In the genomic region with DNA sequence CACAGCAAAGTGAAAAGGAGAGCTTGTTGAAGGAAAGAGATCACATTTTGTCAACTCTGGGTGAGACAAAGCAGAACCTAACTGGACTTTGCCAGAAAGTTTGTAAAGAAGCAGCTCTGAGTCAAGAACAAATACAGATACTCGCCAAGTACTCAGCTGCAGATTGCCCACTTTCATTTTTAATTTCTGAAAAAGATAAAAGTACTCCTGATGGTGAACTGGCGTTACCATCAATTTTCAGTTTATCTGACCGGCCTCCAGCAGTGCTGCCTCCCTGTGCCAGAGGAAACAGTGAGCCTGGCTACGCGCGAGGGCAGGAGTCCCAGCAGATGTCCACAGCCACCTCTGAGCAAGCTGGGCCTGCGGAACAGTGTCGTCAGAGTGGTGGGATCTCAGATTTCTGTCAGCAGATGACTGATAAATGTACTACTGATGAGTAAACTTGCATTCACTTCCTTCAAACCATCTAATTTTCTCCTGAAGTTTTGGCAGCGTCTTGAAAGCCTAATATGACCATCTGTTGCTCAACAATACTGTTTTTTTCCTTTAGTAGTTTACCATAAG, we compare ENCODE assay signal across 8 cellular contexts. TPM values are rescaled to one million over a fixed set of nuclear protein-coding genes. Genes with fewer than 3 reads are reported as not detected.
DNase-seq lines count a peak whose midpoint lies in the region; ATAC-seq and TF ChIP-seq lines count a peak whose summit lies in the region.

No MANE protein-coding gene starts in this region.

- H3K4me3 Mint-ChIP-seq in activated naive CD4-positive, alpha-beta T cell treated with anti-CD3 and anti-CD28 coated beads, Interleukin-2, amount 10 ng/mL, durations not matched to agents 7 days and 5 days = no peak overlapping the region
- H3K4me3 Mint-ChIP-seq in MCF 10A (ENCODE audit: unreplicated experiment) = peak overlapping the region; percentile 60

- DNase-seq in activated naive CD4-positive, alpha-beta T cell treated with Interleukin-2 at 50 U/mL for 16 hours = peak; percentile 60
- no peak for DNase-seq in activated naive CD4-positive, alpha-beta T cell treated with anti-CD3 and anti-CD28 coated beads, Interleukin-2, amount 10 ng/mL, durations not matched to agents 7 days and 5 days
- DNase-seq in NCI-H2171 treated with DMSO at 0.1 percent for 48 hours (lab: John Stamatoyannopoulos, UW) (peak; percentile 80), MCF 10A (ENCODE audit: unreplicated experiment) (peak; percentile 94), mucosa of descending colon (peak in 2 of 3 donors; percentile 31 to 58), tibial artery (peak; percentile 77 to 86)

- H3K27me3 Mint-ChIP-seq in activated naive CD4-positive, alpha-beta T cell treated with anti-CD3 and anti-CD28 coated beads, Interleukin-2, amount 10 ng/mL, durations not matched to agents 7 days and 5 days = no peaks in the 10 kb centered on the region
- H3K27me3 Mint-ChIP-seq in MCF 10A (ENCODE audit: insufficient read depth, unreplicated experiment) = no peaks in the 10 kb centered on the region

- peaks cover 1% of the 10 kb centered on the region for H3K4me1 Mint-ChIP-seq in activated naive CD4-positive, alpha-beta T cell treated with anti-CD3 and anti-CD28 coated beads, Interleukin-2, amount 10 ng/mL, durations not matched to agents 7 days and 5 days
- peaks cover 34% of the 10 kb centered on the region for H3K4me1 Mint-ChIP-seq in MCF 10A (ENCODE audit: insufficient read depth, unreplicated experiment)

- CTCF ChIA-PET in activated naive CD4-positive, alpha-beta T cell treated with anti-CD3 and anti-CD28 coated beads, Interleukin-2, amount 10 ng/mL, durations not matched to agents 7 days and 5 days (lab: Charles Lee) = interaction anchor here (1.0 to 1.3 kb wide), 2 partner anchors 14 to 263 kb away, joined by 3 read pairs; no protein-coding TSS in a partner anchor
- CTCF ChIA-PET in MCF 10A (lab: Yijun Ruan, JAX) = interaction anchor here (0.7 to 3.8 kb wide), 12 partner anchors 12 to 252 kb away, joined by 3 to 31 read pairs (median 4); no protein-coding TSS in a partner anchor

- TF ChIP-seq CTCF in MCF 10A (IDR thresholded peaks at IDR 0.05; ENCODE audit: unreplicated experiment) (no peak), mucosa of descending colon (IDR thresholded peaks at IDR 0.05) (no peak), tibial artery (IDR thresholded peaks at IDR 0.05) (no peak)

- H3K4me3 ChIP-seq in mucosa of descending colon (no peak overlapping the region), tibial artery (peak overlapping the region; percentile 10 to 21)

- H3K36me3 Mint-ChIP-seq in activated naive CD4-positive, alpha-beta T cell treated with anti-CD3 and anti-CD28 coated beads, Interleukin-2, amount 10 ng/mL, durations not matched to agents 7 days and 5 days = peaks cover 13% of the 10 kb centered on the region
- H3K36me3 Mint-ChIP-seq in MCF 10A (ENCODE audit: insufficient read depth, unreplicated experiment) = peaks cover 54% of the 10 kb centered on the region

- H3K9me3 ChIP-seq in mucosa of descending colon (no peaks in the 10 kb centered on the region), tibial artery (no peaks in the 10 kb centered on the region)

- H3K9me3 Mint-ChIP-seq in activated naive CD4-positive, alpha-beta T cell treated with anti-CD3 and anti-CD28 coated beads, Interleukin-2, amount 10 ng/mL, durations not matched to agents 7 days and 5 days = no peaks in the 10 kb centered on the region
- H3K9me3 Mint-ChIP-seq in MCF 10A (ENCODE audit: unreplicated experiment) = no peaks in the 10 kb centered on the region

- H3K27ac ChIP-seq in tibial artery = peak overlapping the region; percentile 49 to 66

- no peaks in the 10 kb centered on the region for H3K4me1 ChIP-seq in mucosa of descending colon (ENCODE audit: low read depth)
- H3K4me1 ChIP-seq in tibial artery = peaks cover 0 to 59% (median 24%) of the 10 kb centered on the region in 4 donors

- no peaks in the 10 kb centered on the region for H3K27me3 ChIP-seq in tibial artery

- intact Hi-C loops in MCF 10A (cut with micrococcal nuclease) = loop anchor here (2.0 to 5.0 kb wide), 2 partner anchors 40 to 270 kb away; partner anchors contain the start of gene CCT8
- intact Hi-C loops in mucosa of descending colon (cut with DNase I, micrococcal nuclease) = no loop called here
- intact Hi-C loops in tibial artery (cut with DNase I; ENCODE audit: low total_unique reads) = no loop called here

- POLR2A ChIA-PET in MCF 10A (lab: Yijun Ruan, JAX) = interaction anchor here (1.0 to 10.6 kb wide), 17 partner anchors 9 to 268 kb away, joined by 3 to 155 read pairs (median 6); partner anchors contain the start of gene BACH1

- H3K27ac Mint-ChIP-seq in activated naive CD4-positive, alpha-beta T cell treated with anti-CD3 and anti-CD28 coated beads, Interleukin-2, amount 10 ng/mL, durations not matched to agents 7 days and 5 days = no peak overlapping the region
- peak overlapping the region; percentile 84 for H3K27ac Mint-ChIP-seq in MCF 10A (ENCODE audit: low read depth, unreplicated experiment)

- no peaks in the 10 kb centered on the region for H3K36me3 ChIP-seq in mucosa of descending colon (ENCODE audit: low read depth)
- H3K36me3 ChIP-seq in tibial artery = no peaks in the 10 kb centered on the region

- peak; percentile 56 for ATAC-seq in mucosa of descending colon
- ATAC-seq in HG03354 (IDR thresholded peaks at IDR 0.05; ENCODE audit: poor library complexity, severe bottlenecking, unreplicated experiment) = no peak
- no peak for ATAC-seq in GM18498 (IDR thresholded peaks at IDR 0.05; ENCODE audit: unreplicated experiment)

- BruUV-seq in MCF 10A (replicated peaks; lab: Mats Ljungman, UMichigan) = no TSS peak

RNA-seq across cellular contexts. Expression of gene BACH1, which starts 43.8 kb away (rescaled TPM):
- total RNA-seq in MCF 10A (2022) (69.3 and 76.6 TPM in 2 replicates), mucosa of descending colon (100 to 1,000 TPM in 1 of 3 donors, 10 to 100 TPM in 2; 54.0 to 107 (median 57.2) TPM)
